29 cellular contexts compared by ENCODE assay signal in the genomic region with DNA sequence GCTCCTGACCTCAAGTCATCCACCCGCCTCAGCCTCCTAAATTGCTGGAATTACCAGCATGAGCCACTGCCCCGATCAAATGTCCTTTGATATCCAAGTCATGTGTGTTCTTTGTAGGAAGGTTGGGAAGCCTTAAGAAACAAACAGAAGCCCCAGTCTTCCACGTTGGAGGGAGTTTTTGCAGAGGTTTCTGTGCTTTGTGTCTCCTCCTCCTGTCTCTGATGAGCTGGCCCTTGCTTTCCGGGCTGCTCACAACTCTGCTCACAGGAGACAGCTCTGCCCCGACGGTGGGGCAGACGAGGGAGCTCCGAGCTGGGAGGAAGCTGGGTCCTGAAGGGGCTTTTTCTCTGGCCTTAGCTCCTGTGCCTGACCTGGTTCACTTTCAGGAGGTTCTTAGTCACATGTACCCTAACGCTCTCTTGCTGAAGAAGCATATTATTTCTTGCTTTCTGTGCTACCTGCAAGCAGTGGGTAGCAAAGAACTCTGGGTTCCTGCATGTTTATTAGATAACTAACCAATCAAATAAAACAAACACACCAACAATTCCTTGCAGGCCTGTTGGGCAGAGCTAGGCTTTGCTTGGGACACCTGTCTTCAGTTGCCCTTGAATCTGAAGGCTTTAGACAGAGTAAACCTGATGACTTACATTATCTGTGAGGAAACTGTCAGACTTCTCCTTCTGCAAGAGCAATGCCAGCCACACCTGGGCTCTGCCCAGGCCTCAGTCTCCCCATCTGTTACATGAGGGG. TPM values are rescaled to one million over a fixed set of nuclear protein-coding genes. Genes with fewer than 3 reads are reported as not detected.
DNase-seq lines count a peak whose midpoint lies in the region; ATAC-seq and TF ChIP-seq lines count a peak whose summit lies in the region.
"Had no signal": no experiment of that assay in that cellular context is flagged by ENCODE, and none has a peak within 500 bp of the region (broad histone marks: within the 10 kb centered on the region; RNA-seq: fewer than 3 reads in every experiment).

No MANE protein-coding gene starts in this region.

- intact Hi-C loops in IMR-90 (cut with micrococcal nuclease), result no loop called here
- intact Hi-C loops in dendritic cell treated with granulocyte-macrophage colony-stimulating factor and Interleukin-4, amounts not matched to agents 40 ng/mL and 50 ng/mL, for 4 days (cut with micrococcal nuclease), result no loop called here

- H2AFZ ChIP-seq in IMR-90 (replicated peaks; ENCODE audit: low read length, poor library complexity), result peak overlapping the region; percentile 48

- no peak overlapping the region for H3K4me2 ChIP-seq in IMR-90 (ENCODE audit: low read depth, low read length)

- no peak for ATAC-seq in IMR-90 (ENCODE audit: low read depth)
- ATAC-seq: activated CD4-positive, alpha-beta T cell treated with anti-CD3 and anti-CD28 coated beads for 36 hours; K562; stimulated activated effector memory CD8-positive, alpha-beta T cell treated with anti-CD3 and anti-CD28 coated beads, Interleukin-12 subunit alpha, Interleukin-12 subunit beta, amount 100 ng/mL, for 72 hours had no signal

- no peak overlapping the region for H3K18ac ChIP-seq in IMR-90 (ENCODE audit: low read depth, low read length)

- H2BK15ac ChIP-seq in IMR-90 (ENCODE audit: low read depth, low read length), result no peak overlapping the region

- TF ChIP-seq CTCF in C4-2B (conservative IDR thresholded peaks at IDR 0.05), result no peak
- no peak for TF ChIP-seq CTCF in IMR-90 (conservative IDR thresholded peaks at IDR 0.05; ENCODE audit: low read depth, low read length)

- H2BK20ac ChIP-seq in IMR-90 (ENCODE audit: low read depth, low read length), result no peak overlapping the region

- TF ChIP-seq RAD21 in IMR-90 (IDR thresholded peaks at IDR 0.05; ENCODE audit: low read length), result no peak

- H3K27me3 ChIP-seq in IMR-90 (ENCODE audit: control insufficient read depth, insufficient read depth, low read length), result peaks cover 7% of the 10 kb centered on the region; the same call in 1 of the 2 replicates
- H3K27me3 ChIP-seq: MG63, upper lobe of right lung had no signal

- H2BK120ac ChIP-seq in IMR-90 (ENCODE audit: low read depth, low read length), result no peak overlapping the region

- in situ Hi-C loops in IMR-90 (cut with MboI; ENCODE audit: low sequenced_read_pairs), result no loop called here

- no peak overlapping the region for H4K91ac ChIP-seq in IMR-90 (ENCODE audit: insufficient read depth, low read depth, low read length)

- no peaks in the 10 kb centered on the region for H4K20me1 ChIP-seq in IMR-90 (ENCODE audit: insufficient read depth, low read length)

- dilution Hi-C loops in IMR-90 (cut with HindIII; ENCODE audit: low sequenced_read_pairs, unreplicated experiment), result no loop called here

- no peak overlapping the region for H3K23ac ChIP-seq in IMR-90 (ENCODE audit: low read depth, low read length)

- peaks cover 31% of the 10 kb centered on the region for H3K27me3 Mint-ChIP-seq in dendritic cell treated with granulocyte-macrophage colony-stimulating factor and Interleukin-4, amounts not matched to agents 40 ng/mL and 50 ng/mL, for 4 days
- H3K27me3 Mint-ChIP-seq in T-helper 2 cell treated with Interferon-gamma antibody and Interleukin-4, amounts not matched to agents 5 μg/mL and 100 μg/mL, for 36 hours (ENCODE audit: low read depth), result peaks cover 2% of the 10 kb centered on the region
- peaks cover 7% of the 10 kb centered on the region for H3K27me3 Mint-ChIP-seq in activated CD4-positive, alpha-beta memory T cell treated with anti-CD3 and anti-CD28 coated beads, Interleukin-2, amount 10 ng/mL, durations not matched to agents 7 days and 5 days
- H3K27me3 Mint-ChIP-seq: activated CD4-positive, alpha-beta T cell treated with anti-CD3 and anti-CD28 coated beads for 36 hours; activated naive CD8-positive, alpha-beta T cell treated with anti-CD3 and anti-CD28 coated beads, Interleukin-2, amount 10 ng/mL, durations not matched to agents 7 days and 5 days had no signal

- no peaks in the 10 kb centered on the region for H3K9me3 Mint-ChIP-seq in dendritic cell treated with granulocyte-macrophage colony-stimulating factor and Interleukin-4, amounts not matched to agents 40 ng/mL and 50 ng/mL, for 4 days
- no peaks in the 10 kb centered on the region for H3K9me3 Mint-ChIP-seq in T-helper 2 cell treated with Interferon-gamma antibody and Interleukin-4, amounts not matched to agents 5 μg/mL and 100 μg/mL, for 36 hours
- H3K9me3 Mint-ChIP-seq in activated CD4-positive, alpha-beta memory T cell treated with anti-CD3 and anti-CD28 coated beads, Interleukin-2, amount 10 ng/mL, durations not matched to agents 7 days and 5 days, result no peaks in the 10 kb centered on the region
- H3K9me3 Mint-ChIP-seq: activated naive CD8-positive, alpha-beta T cell treated with anti-CD3 and anti-CD28 coated beads, Interleukin-2, amount 10 ng/mL, durations not matched to agents 7 days and 5 days; H9; stimulated activated effector memory CD8-positive, alpha-beta T cell treated with anti-CD3 and anti-CD28 coated beads, Interleukin-12 subunit alpha, Interleukin-12 subunit beta, amount 100 ng/mL, for 72 hours had no signal

- no peaks in the 10 kb centered on the region for H3K9me3 ChIP-seq in IMR-90 (ENCODE audit: control insufficient read depth, insufficient read depth, low read length)
- H3K9me3 ChIP-seq: MG63, upper lobe of right lung had no signal

- POLR2A ChIA-PET in IMR-90 (lab: Charles Lee; ENCODE audit: unreplicated experiment), result no interaction called here
- POLR2A ChIA-PET in HEK293T (lab: Yijun Ruan, JAX), result interaction anchor here (1.2 kb wide), 1 partner anchor 10 kb away, joined by 4 read pairs; no protein-coding TSS in a partner anchor
- POLR2A ChIA-PET in activated CD4-positive, alpha-beta memory T cell treated with anti-CD3 and anti-CD28 coated beads, Interleukin-2, amount 10 ng/mL, durations not matched to agents 7 days and 5 days (lab: Charles Lee), result no interaction called here

- no TSS peak for BruUV-seq in IMR-90 (replicated peaks; lab: Mats Ljungman, UMichigan)

- H3K4me1 Mint-ChIP-seq in dendritic cell treated with granulocyte-macrophage colony-stimulating factor and Interleukin-4, amounts not matched to agents 40 ng/mL and 50 ng/mL, for 4 days (ENCODE audit: low read depth), result peaks cover 17% of the 10 kb centered on the region
- H3K4me1 Mint-ChIP-seq in T-helper 2 cell treated with Interferon-gamma antibody and Interleukin-4, amounts not matched to agents 5 μg/mL and 100 μg/mL, for 36 hours (ENCODE audit: low read depth), result no peaks in the 10 kb centered on the region
- H3K4me1 Mint-ChIP-seq in activated CD4-positive, alpha-beta memory T cell treated with anti-CD3 and anti-CD28 coated beads, Interleukin-2, amount 10 ng/mL, durations not matched to agents 7 days and 5 days, result peaks cover 2% of the 10 kb centered on the region
- H3K4me1 Mint-ChIP-seq: activated CD4-positive, alpha-beta T cell treated with anti-CD3 and anti-CD28 coated beads for 36 hours; activated naive CD8-positive, alpha-beta T cell treated with anti-CD3 and anti-CD28 coated beads, Interleukin-2, amount 10 ng/mL, durations not matched to agents 7 days and 5 days; stimulated activated effector memory CD8-positive, alpha-beta T cell treated with anti-CD3 and anti-CD28 coated beads, Interleukin-12 subunit alpha, Interleukin-12 subunit beta, amount 100 ng/mL, for 72 hours had no signal

- no peak overlapping the region for H3K9ac ChIP-seq in IMR-90 (ENCODE audit: low read depth, low read length)

- no peaks in the 10 kb centered on the region for H3K36me3 ChIP-seq in IMR-90 (ENCODE audit: control insufficient read depth, insufficient read depth, low read length)
- H3K36me3 ChIP-seq: MG63, upper lobe of right lung had no signal

- H2BK5ac ChIP-seq in IMR-90 (ENCODE audit: low read depth, low read length, poor library complexity, severe bottlenecking), result no peak overlapping the region

- no peak overlapping the region for H2AK9ac ChIP-seq in IMR-90 (replicated peaks; ENCODE audit: low read depth, low read length, poor library complexity)

- H3K36me3 Mint-ChIP-seq in dendritic cell treated with granulocyte-macrophage colony-stimulating factor and Interleukin-4, amounts not matched to agents 40 ng/mL and 50 ng/mL, for 4 days (ENCODE audit: low read depth), result no peaks in the 10 kb centered on the region
- H3K36me3 Mint-ChIP-seq in T-helper 2 cell treated with Interferon-gamma antibody and Interleukin-4, amounts not matched to agents 5 μg/mL and 100 μg/mL, for 36 hours (ENCODE audit: low read depth), result no peaks in the 10 kb centered on the region
- no peaks in the 10 kb centered on the region for H3K36me3 Mint-ChIP-seq in activated CD4-positive, alpha-beta memory T cell treated with anti-CD3 and anti-CD28 coated beads, Interleukin-2, amount 10 ng/mL, durations not matched to agents 7 days and 5 days (ENCODE audit: low read depth)
- H3K36me3 Mint-ChIP-seq: activated naive CD8-positive, alpha-beta T cell treated with anti-CD3 and anti-CD28 coated beads, Interleukin-2, amount 10 ng/mL, durations not matched to agents 7 days and 5 days; stimulated activated effector memory CD8-positive, alpha-beta T cell treated with anti-CD3 and anti-CD28 coated beads, Interleukin-12 subunit alpha, Interleukin-12 subunit beta, amount 100 ng/mL, for 72 hours had no signal

- DNase-seq in IMR-90 (no peak), myocyte (ENCODE audit: low read depth) (peak; percentile 16), HEK293T (ENCODE audit: extremely low spot score) (no peak), NCI-H345 treated with DMSO at 0.1 percent for 48 hours (lab: John Stamatoyannopoulos, UW; ENCODE audit: unreplicated experiment) (no peak)
- no peak for DNase-seq in T-helper 2 cell treated with Interferon-gamma antibody and Interleukin-4, amounts not matched to agents 5 μg/mL and 100 μg/mL, for 36 hours (ENCODE audit: low spot score)
- no peak for DNase-seq in activated CD4-positive, alpha-beta memory T cell treated with anti-CD3 and anti-CD28 coated beads, Interleukin-2, amount 10 ng/mL, durations not matched to agents 7 days and 5 days
- DNase-seq: activated CD4-positive, alpha-beta T cell treated with anti-CD3 and anti-CD28 coated beads for 36 hours; activated CD8-positive, alpha-beta memory T cell treated with anti-CD3 and anti-CD28 coated beads for 24 hours; activated effector memory CD4-positive, alpha-beta T cell treated with anti-CD3 and anti-CD28 coated beads, Interleukin-2, amount 50 U/mL, for 16 hours; activated naive CD8-positive, alpha-beta T cell treated with anti-CD3 and anti-CD28 coated beads, Interleukin-2, amount 10 ng/mL, durations not matched to agents 7 days and 5 days; activated T-cell treated with anti-CD3 and anti-CD28 coated beads, Interleukin-2, amount 50 U/mL, for 1 hour; COR-L47; DMS53; dorsolateral prefrontal cortex; H9; MG63; NCI-H1417; NCI-H2081 treated with DMSO at 0.1 percent for 48 hours; NCI-H446; NCI-H774; stimulated activated CD4-positive, alpha-beta T cell treated with anti-CD3 and anti-CD28 coated beads, Interleukin-12 subunit alpha, Interleukin-12 subunit beta, amount 100 ng/mL, for 4 hours; stimulated activated CD4-positive, alpha-beta T cell treated with anti-CD3 and anti-CD28 coated beads, Interleukin-4, amount 100 ng/mL, for 1 hour; T-helper 2 cell; upper lobe of right lung had no signal

- CTCF ChIA-PET in IMR-90 (lab: Yijun Ruan, JAX), result no interaction called here
- CTCF ChIA-PET in HEK293T (lab: Yijun Ruan, JAX), result no interaction called here
- CTCF ChIA-PET in activated CD4-positive, alpha-beta memory T cell treated with anti-CD3 and anti-CD28 coated beads, Interleukin-2, amount 10 ng/mL, durations not matched to agents 7 days and 5 days (lab: Charles Lee), result interaction anchor here (0.6 to 1.5 kb wide), 2 partner anchors 31 to 36 kb away, joined by 3 to 4 read pairs; no protein-coding TSS in a partner anchor

- no peaks in the 10 kb centered on the region; the same call in 1 of the 2 replicates for H3K9me1 ChIP-seq in IMR-90 (ENCODE audit: insufficient read depth, low read length)

- no peak for TF ChIP-seq POLR2A in IMR-90 (IDR thresholded peaks at IDR 0.05; ENCODE audit: low read depth, low read length)

- H3K27ac Mint-ChIP-seq in dendritic cell treated with granulocyte-macrophage colony-stimulating factor and Interleukin-4, amounts not matched to agents 40 ng/mL and 50 ng/mL, for 4 days, result peak overlapping the region; percentile 47
- H3K27ac Mint-ChIP-seq in T-helper 2 cell treated with Interferon-gamma antibody and Interleukin-4, amounts not matched to agents 5 μg/mL and 100 μg/mL, for 36 hours, result no peak overlapping the region
- H3K27ac Mint-ChIP-seq in activated CD4-positive, alpha-beta memory T cell treated with anti-CD3 and anti-CD28 coated beads, Interleukin-2, amount 10 ng/mL, durations not matched to agents 7 days and 5 days, result no peak overlapping the region
- H3K27ac Mint-ChIP-seq: activated CD4-positive, alpha-beta T cell treated with anti-CD3 and anti-CD28 coated beads for 36 hours; stimulated activated effector memory CD8-positive, alpha-beta T cell treated with anti-CD3 and anti-CD28 coated beads, Interleukin-12 subunit alpha, Interleukin-12 subunit beta, amount 100 ng/mL, for 72 hours had no signal

- peaks cover 10% of the 10 kb centered on the region for H3K4me1 ChIP-seq in IMR-90 (ENCODE audit: control insufficient read depth, insufficient read depth, low read length)

- H3K14ac ChIP-seq in IMR-90 (replicated peaks; ENCODE audit: low read depth, low read length), result no peak overlapping the region

- no peak overlapping the region for H4K8ac ChIP-seq in IMR-90 (ENCODE audit: low read depth in 2 of 2, low read length in 2 of 2)

- H2AK5ac ChIP-seq in IMR-90 (ENCODE audit: low read depth, low read length), result no peak overlapping the region

- H4K5ac ChIP-seq in IMR-90 (ENCODE audit: low read depth, low read length), result no peak overlapping the region

- H3K4ac ChIP-seq in IMR-90 (ENCODE audit: low read depth, low read length), result no peak overlapping the region

- H3K27ac ChIP-seq in C4-2B (peak overlapping the region; percentile 92), IMR-90 (ENCODE audit: insufficient read depth, low read length) (no peak overlapping the region)
- H3K27ac ChIP-seq: RWPE1, upper lobe of right lung had no signal

- H3K4me3 ChIP-seq in IMR-90 (ENCODE audit: insufficient read depth, low read depth, low read length), result no peak overlapping the region
- H3K4me3 ChIP-seq: dorsolateral prefrontal cortex, K562, MG63, upper lobe of right lung had no signal

- H3K56ac ChIP-seq in IMR-90 (ENCODE audit: extremely low read depth, insufficient read depth, low read length), result no peak overlapping the region

- WGBS in IMR-90 (ENCODE audit: extremely low coverage in 2 of 2, insufficient read length in 1 of 2), 2 experiments, result 44% methylated on average over 5 of the region's 9 CpGs; no CpG with 5 or more reads in 1 of the 2 experiments

- H3K79me1 ChIP-seq in IMR-90 (ENCODE audit: low read depth in 1 of 2, low read length in 2 of 2), result no peaks in the 10 kb centered on the region; a peak in 1 of 4 replicates

- no peak overlapping the region for H3K4me3 Mint-ChIP-seq in dendritic cell treated with granulocyte-macrophage colony-stimulating factor and Interleukin-4, amounts not matched to agents 40 ng/mL and 50 ng/mL, for 4 days
- H3K4me3 Mint-ChIP-seq in T-helper 2 cell treated with Interferon-gamma antibody and Interleukin-4, amounts not matched to agents 5 μg/mL and 100 μg/mL, for 36 hours, result no peak overlapping the region
- no peak overlapping the region for H3K4me3 Mint-ChIP-seq in activated CD4-positive, alpha-beta memory T cell treated with anti-CD3 and anti-CD28 coated beads, Interleukin-2, amount 10 ng/mL, durations not matched to agents 7 days and 5 days
- H3K4me3 Mint-ChIP-seq: activated CD4-positive, alpha-beta T cell treated with anti-CD3 and anti-CD28 coated beads for 36 hours; activated naive CD8-positive, alpha-beta T cell treated with anti-CD3 and anti-CD28 coated beads, Interleukin-2, amount 10 ng/mL, durations not matched to agents 7 days and 5 days; H9; stimulated activated effector memory CD8-positive, alpha-beta T cell treated with anti-CD3 and anti-CD28 coated beads, Interleukin-12 subunit alpha, Interleukin-12 subunit beta, amount 100 ng/mL, for 72 hours had no signal

RNA-seq across cellular contexts. Expression of a gene that starts 52.6 kb away (rescaled TPM):
- total RNA-seq in IMR-90 (2012; rRNA removed) (3.6 and 4.8 TPM in 2 replicates), myocyte (2.5 and 3.5 TPM in 2 replicates)
- polyA plus RNA-seq in IMR-90 (2012; rRNA removed), result 8.5 and 13.6 TPM in 2 replicates
- 4.7 and 9.3 TPM in 2 replicates for polyA plus RNA-seq in IMR-90 (2012; cell fraction: cytosol; rRNA removed)
- 17.3 and 42.6 TPM in 2 replicates for polyA plus RNA-seq in IMR-90 (2012; cell fraction: nucleus; rRNA removed; ENCODE audit: low replicate concordance)
- polyA plus RNA-seq in myocyte (2012), result 1.2 TPM
- under 1 TPM; 0.53 to 0.58 TPM for total RNA-seq in activated CD4-positive, alpha-beta memory T cell treated with anti-CD3 and anti-CD28 coated beads, Interleukin-2, amount 10 ng/mL, durations not matched to agents 7 days and 5 days
